ENCODE assay signal across 9 cellular contexts in the genomic region with DNA sequence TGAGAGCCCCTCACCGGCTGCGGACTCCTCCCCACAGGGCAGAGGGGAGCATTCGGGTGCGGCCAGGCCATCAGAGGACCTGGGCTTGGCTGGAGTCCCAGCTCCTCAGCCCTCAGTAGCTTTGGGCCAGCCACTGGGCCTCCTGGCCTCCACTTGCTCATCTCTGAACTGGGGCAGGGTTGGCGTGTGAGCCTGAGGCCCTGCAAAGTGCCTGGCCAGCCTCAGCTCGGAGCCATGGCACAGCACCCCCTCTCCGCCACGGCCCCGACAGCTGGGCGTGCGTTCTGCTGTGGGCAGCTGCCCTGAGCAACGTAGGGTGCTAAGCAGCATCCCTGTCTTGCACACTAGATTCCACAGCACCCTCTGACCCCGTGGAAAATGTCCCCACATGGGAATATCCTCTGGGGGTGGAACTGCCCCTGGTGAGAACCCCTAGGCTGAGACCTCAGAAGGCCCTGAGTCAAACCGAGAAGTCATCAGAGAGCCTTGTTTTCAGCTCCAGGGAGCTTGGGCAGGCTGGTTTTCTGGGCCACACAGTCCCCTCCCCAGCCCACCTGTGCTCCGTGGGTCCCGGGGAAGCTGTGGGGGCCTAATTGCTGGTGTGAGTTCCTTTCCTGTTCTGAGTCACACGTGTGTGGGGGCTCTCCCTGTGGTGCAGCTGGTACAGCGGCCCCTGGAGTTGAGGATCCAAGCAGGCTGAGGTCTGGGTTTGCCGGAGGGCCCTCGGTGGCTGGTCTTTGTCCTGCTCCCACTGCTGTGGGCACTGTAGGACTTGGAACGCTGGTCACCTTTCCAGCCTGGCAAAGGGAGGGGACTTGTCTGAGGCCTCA. TPM values are rescaled to one million over a fixed set of nuclear protein-coding genes. Genes with fewer than 3 reads are reported as not detected.
DNase-seq lines count a peak whose midpoint lies in the region; ATAC-seq and TF ChIP-seq lines count a peak whose summit lies in the region.
"Had no signal": no experiment of that assay in that cellular context is flagged by ENCODE, and none has a peak within 500 bp of the region (broad histone marks: within the 10 kb centered on the region; RNA-seq: fewer than 3 reads in every experiment).

No MANE protein-coding gene starts in this region.

- POLR2A ChIA-PET in activated CD4-positive, alpha-beta T cell treated with anti-CD3 and anti-CD28 coated beads for 36 hours (lab: Charles Lee): no interaction called here
- POLR2A ChIA-PET in IMR-90 (lab: Charles Lee; ENCODE audit: unreplicated experiment): no interaction called here
- POLR2A ChIA-PET in naive thymus-derived CD4-positive, alpha-beta T cell (lab: Charles Lee): no interaction called here

- no peak overlapping the region for H2BK15ac ChIP-seq in IMR-90 (ENCODE audit: low read depth, low read length)

- no peak overlapping the region for H4K5ac ChIP-seq in IMR-90 (ENCODE audit: low read depth, low read length)

- dilution Hi-C loops in IMR-90 (cut with HindIII; ENCODE audit: low sequenced_read_pairs, unreplicated experiment): no loop called here

- no peak overlapping the region for H3K56ac ChIP-seq in IMR-90 (ENCODE audit: extremely low read depth, insufficient read depth, low read length)

- CTCF ChIA-PET in activated CD4-positive, alpha-beta T cell treated with anti-CD3 and anti-CD28 coated beads for 36 hours (lab: Charles Lee): interaction anchor here (0.6 to 1.1 kb wide), 3 partner anchors 22 to 485 kb away, joined by 3 read pairs; no protein-coding TSS in a partner anchor
- CTCF ChIA-PET in IMR-90 (lab: Yijun Ruan, JAX): no interaction called here
- CTCF ChIA-PET in naive thymus-derived CD4-positive, alpha-beta T cell (lab: Charles Lee): no interaction called here

- no peaks in the 10 kb centered on the region for H3K9me3 ChIP-seq in IMR-90 (ENCODE audit: control insufficient read depth, insufficient read depth, low read length)
- H3K9me3 ChIP-seq in naive thymus-derived CD4-positive, alpha-beta T cell (ENCODE audit: control insufficient read depth in 2 of 3, low read length in 3 of 3): no peaks in the 10 kb centered on the region

- TF ChIP-seq CTCF in IMR-90 (conservative IDR thresholded peaks at IDR 0.05; ENCODE audit: low read depth, low read length): no peak

- H3K4me2 ChIP-seq in IMR-90 (ENCODE audit: low read depth, low read length): no peak overlapping the region

- peak; percentile 30 for DNase-seq in activated CD4-positive, alpha-beta T cell treated with anti-CD3 and anti-CD28 coated beads for 36 hours
- DNase-seq in activated CD4-positive, alpha-beta T cell treated with anti-CD3 and anti-CD28 coated beads for 1 hour: no peak
- no peak for DNase-seq in IMR-90
- no peak for DNase-seq in naive thymus-derived CD4-positive, alpha-beta T cell
- no peak for DNase-seq in ureter (ENCODE audit: low spot score)
- DNase-seq in left colon: no peak
- DNase-seq in stimulated activated CD4-positive, alpha-beta T cell treated with anti-CD3 and anti-CD28 coated beads, Interleukin-12 subunit alpha, Interleukin-12 subunit beta, amount 100 ng/mL, for 4 hours: no peak

- TF ChIP-seq POLR2A in IMR-90 (IDR thresholded peaks at IDR 0.05; ENCODE audit: low read depth, low read length): no peak

- BruUV-seq in IMR-90 (replicated peaks; lab: Mats Ljungman, UMichigan): no TSS peak

- no peak overlapping the region for H3K14ac ChIP-seq in IMR-90 (replicated peaks; ENCODE audit: low read depth, low read length)

- H3K36me3 Mint-ChIP-seq in activated CD4-positive, alpha-beta T cell treated with anti-CD3 and anti-CD28 coated beads for 36 hours (ENCODE audit: low read depth): no peaks in the 10 kb centered on the region
- H3K36me3 Mint-ChIP-seq in naive thymus-derived CD4-positive, alpha-beta T cell: no peaks in the 10 kb centered on the region

- no peak overlapping the region for H4K8ac ChIP-seq in IMR-90 (ENCODE audit: low read depth in 2 of 2, low read length in 2 of 2)

- H3K79me1 ChIP-seq in IMR-90 (ENCODE audit: low read depth in 1 of 2, low read length in 2 of 2): no peaks in the 10 kb centered on the region

- H4K20me1 ChIP-seq in IMR-90 (ENCODE audit: insufficient read depth, low read length): no peaks in the 10 kb centered on the region

- no peak overlapping the region for H2BK5ac ChIP-seq in IMR-90 (ENCODE audit: low read depth, low read length, poor library complexity, severe bottlenecking)

- in situ Hi-C loops in IMR-90 (cut with MboI; ENCODE audit: low sequenced_read_pairs): no loop called here

- peaks cover 30% of the 10 kb centered on the region for H3K4me1 Mint-ChIP-seq in activated CD4-positive, alpha-beta T cell treated with anti-CD3 and anti-CD28 coated beads for 36 hours
- peaks cover 5 to 23% (median 14%) of the 10 kb centered on the region in 7 donors for H3K4me1 Mint-ChIP-seq in naive thymus-derived CD4-positive, alpha-beta T cell

- intact Hi-C loops in activated CD4-positive, alpha-beta T cell treated with anti-CD3 and anti-CD28 coated beads for 36 hours (cut with DNase I, micrococcal nuclease): no loop called here
- intact Hi-C loops in IMR-90 (cut with micrococcal nuclease) (no loop called here), left colon (cut with DNase I, micrococcal nuclease) (no loop called here)
- intact Hi-C loops in naive thymus-derived CD4-positive, alpha-beta T cell (cut with micrococcal nuclease): no loop called here

- no peak overlapping the region for H3K4ac ChIP-seq in IMR-90 (ENCODE audit: low read depth, low read length)

- no peak overlapping the region for H2BK120ac ChIP-seq in IMR-90 (ENCODE audit: low read depth, low read length)

- H2AFZ ChIP-seq in IMR-90 (replicated peaks; ENCODE audit: low read length, poor library complexity): peak overlapping the region; percentile 6

- H2AK5ac ChIP-seq in IMR-90 (ENCODE audit: low read depth, low read length): no peak overlapping the region

- H3K4me3 Mint-ChIP-seq in activated CD4-positive, alpha-beta T cell treated with anti-CD3 and anti-CD28 coated beads for 36 hours: no peak overlapping the region
- H3K4me3 Mint-ChIP-seq in naive thymus-derived CD4-positive, alpha-beta T cell: no peak overlapping the region
- H3K4me3 Mint-ChIP-seq: activated T-helper 1 cell treated with anti-CD3 and anti-CD28 coated beads, Interleukin-12 subunit alpha, Interleukin-12 subunit beta, Interleukin-2, Interleukin-4 antibody, amounts not matched to agents 30 ng/mL and 10 ng/mL and 1 ng/mL, durations not matched to agents 14 hours and 24 hours and 36 hours had no signal

- 69% methylated on average over 11 of the region's 21 CpGs; no CpG with 5 or more reads in 1 of the 2 experiments for WGBS in IMR-90 (ENCODE audit: extremely low coverage in 2 of 2, insufficient read length in 1 of 2), 2 experiments

- H3K9ac ChIP-seq in IMR-90 (ENCODE audit: low read depth, low read length): no peak overlapping the region

- no peak overlapping the region for H3K4me3 ChIP-seq in IMR-90 (ENCODE audit: insufficient read depth, low read depth, low read length)
- H3K4me3 ChIP-seq in naive thymus-derived CD4-positive, alpha-beta T cell (ENCODE audit: low read length): no peak overlapping the region

- ATAC-seq in activated CD4-positive, alpha-beta T cell treated with anti-CD3 and anti-CD28 coated beads for 36 hours: peak; percentile 75
- peak; percentile 56 for ATAC-seq in GM21737 (IDR thresholded peaks at IDR 0.05; ENCODE audit: unreplicated experiment)
- no peak for ATAC-seq in IMR-90 (ENCODE audit: low read depth)
- peak; percentile 21 for ATAC-seq in naive thymus-derived CD4-positive, alpha-beta T cell
- no peak for ATAC-seq in left colon

- no peak overlapping the region for H2BK20ac ChIP-seq in IMR-90 (ENCODE audit: low read depth, low read length)

- no peak overlapping the region for H3K27ac ChIP-seq in IMR-90 (ENCODE audit: insufficient read depth, low read length)
- H3K27ac ChIP-seq in naive thymus-derived CD4-positive, alpha-beta T cell (ENCODE audit: low read depth, low read length): no peak overlapping the region

- H3K4me1 ChIP-seq in IMR-90 (ENCODE audit: control insufficient read depth, insufficient read depth, low read length): no peaks in the 10 kb centered on the region
- H3K4me1 ChIP-seq in naive thymus-derived CD4-positive, alpha-beta T cell (ENCODE audit: control insufficient read depth in 2 of 2, insufficient read depth in 2 of 2, low read length in 2 of 2): peaks cover 0 to 10% of the 10 kb centered on the region in 2 donors

- no peak overlapping the region for H4K91ac ChIP-seq in IMR-90 (ENCODE audit: insufficient read depth, low read depth, low read length)

- H3K36me3 ChIP-seq in IMR-90 (ENCODE audit: control insufficient read depth, insufficient read depth, low read length): no peaks in the 10 kb centered on the region
- H3K36me3 ChIP-seq in naive thymus-derived CD4-positive, alpha-beta T cell (ENCODE audit: control insufficient read depth in 2 of 3, insufficient read depth in 3 of 3, low read length in 3 of 3): no peaks in the 10 kb centered on the region

- no peak overlapping the region for H2AK9ac ChIP-seq in IMR-90 (replicated peaks; ENCODE audit: low read depth, low read length, poor library complexity)

- H3K23ac ChIP-seq in IMR-90 (ENCODE audit: low read depth, low read length): no peak overlapping the region

- H3K27ac Mint-ChIP-seq in activated CD4-positive, alpha-beta T cell treated with anti-CD3 and anti-CD28 coated beads for 36 hours: no peak overlapping the region
- H3K27ac Mint-ChIP-seq in naive thymus-derived CD4-positive, alpha-beta T cell: no peak overlapping the region
- H3K27ac Mint-ChIP-seq: activated T-helper 1 cell treated with anti-CD3 and anti-CD28 coated beads, Interleukin-12 subunit alpha, Interleukin-12 subunit beta, Interleukin-2, Interleukin-4 antibody, amounts not matched to agents 30 ng/mL and 10 ng/mL and 1 ng/mL, durations not matched to agents 14 hours and 24 hours and 36 hours had no signal

- no peak for TF ChIP-seq RAD21 in IMR-90 (IDR thresholded peaks at IDR 0.05; ENCODE audit: low read length)

- H3K27me3 ChIP-seq in IMR-90 (ENCODE audit: control insufficient read depth, insufficient read depth, low read length): peaks cover 13% of the 10 kb centered on the region; the same call in 1 of the 2 replicates
- no peaks in the 10 kb centered on the region for H3K27me3 ChIP-seq in naive thymus-derived CD4-positive, alpha-beta T cell (ENCODE audit: control insufficient read depth in 2 of 2, insufficient read depth in 2 of 2, low read length in 2 of 2)

- no peak overlapping the region for H3K18ac ChIP-seq in IMR-90 (ENCODE audit: low read depth, low read length)

- no peaks in the 10 kb centered on the region for H3K9me3 Mint-ChIP-seq in activated CD4-positive, alpha-beta T cell treated with anti-CD3 and anti-CD28 coated beads for 36 hours (ENCODE audit: low read depth)
- H3K9me3 Mint-ChIP-seq in naive thymus-derived CD4-positive, alpha-beta T cell: peaks cover 0 to 5% (median 0%) of the 10 kb centered on the region in 11 donors
- H3K9me3 Mint-ChIP-seq: activated T-helper 1 cell treated with anti-CD3 and anti-CD28 coated beads, Interleukin-12 subunit alpha, Interleukin-12 subunit beta, Interleukin-2, Interleukin-4 antibody, amounts not matched to agents 30 ng/mL and 10 ng/mL and 1 ng/mL, durations not matched to agents 14 hours and 24 hours and 36 hours had no signal

- peaks cover 7% of the 10 kb centered on the region for H3K27me3 Mint-ChIP-seq in activated CD4-positive, alpha-beta T cell treated with anti-CD3 and anti-CD28 coated beads for 36 hours
- H3K27me3 Mint-ChIP-seq in naive thymus-derived CD4-positive, alpha-beta T cell: peaks cover 0 to 9% (median 5%) of the 10 kb centered on the region in 5 donors

- no peaks in the 10 kb centered on the region for H3K9me1 ChIP-seq in IMR-90 (ENCODE audit: insufficient read depth, low read length)

RNA-seq across cellular contexts. Expression of gene TP73, which starts 24.5 kb away (rescaled TPM):
- under 1 TPM; 0.32 to 0.40 TPM for total RNA-seq in activated CD4-positive, alpha-beta T cell treated with anti-CD3 and anti-CD28 coated beads for 36 hours
- total RNA-seq in IMR-90 (2012; rRNA removed) (not detected in 2 replicates), ureter (3.7 TPM), left colon (under 1 TPM; 0.11 to 0.70 TPM)
- polyA plus RNA-seq in IMR-90 (2012; rRNA removed): 0.10 TPM in 1 of 2 replicates, not detected in the other
- polyA plus RNA-seq in IMR-90 (2012; cell fraction: cytosol; rRNA removed): 0.03 TPM in 1 of 2 replicates, not detected in the other
- 0.10 and 0.16 TPM in 2 replicates for polyA plus RNA-seq in IMR-90 (2012; cell fraction: nucleus; rRNA removed; ENCODE audit: low replicate concordance)
- total RNA-seq in naive thymus-derived CD4-positive, alpha-beta T cell: 1 to 10 TPM in 1 of 5 experiments, under 1 TPM in 2, not detected in 2; 0.15 to 2.4 (median 0.45) TPM
- polyA plus RNA-seq in naive thymus-derived CD4-positive, alpha-beta T cell: under 1 TPM; 0.03 to 0.15 TPM

RNA-seq across cellular contexts. Expression of gene WRAP73, which starts 26.9 kb away (rescaled TPM):
- total RNA-seq in activated CD4-positive, alpha-beta T cell treated with anti-CD3 and anti-CD28 coated beads for 36 hours: 10 to 100 TPM; 26.3 to 28.9 TPM
- total RNA-seq in IMR-90 (2012; rRNA removed) (9.2 and 10.8 TPM in 2 replicates), ureter (18.3 TPM), left colon (10 to 100 TPM; 20.1 to 23.6 TPM)
- 23.6 and 24.4 TPM in 2 replicates for polyA plus RNA-seq in IMR-90 (2012; rRNA removed)
- 14.9 and 26.0 TPM in 2 replicates for polyA plus RNA-seq in IMR-90 (2012; cell fraction: cytosol; rRNA removed)
- polyA plus RNA-seq in IMR-90 (2012; cell fraction: nucleus; rRNA removed; ENCODE audit: low replicate concordance): 70.7 and 108 TPM in 2 replicates
- 10 to 100 TPM; 28.1 to 42.0 (median 36.3) TPM for total RNA-seq in naive thymus-derived CD4-positive, alpha-beta T cell
- 10 to 100 TPM; 25.5 to 37.4 TPM for polyA plus RNA-seq in naive thymus-derived CD4-positive, alpha-beta T cell

RNA-seq across cellular contexts. Expression of gene TPRG1L, which starts 52.0 kb away (rescaled TPM):
- total RNA-seq in activated CD4-positive, alpha-beta T cell treated with anti-CD3 and anti-CD28 coated beads for 36 hours: 1 to 10 TPM; 6.7 to 7.2 TPM
- total RNA-seq in IMR-90 (2012; rRNA removed): 25.3 and 25.6 TPM in 2 replicates
- 38.1 and 39.5 TPM in 2 replicates for polyA plus RNA-seq in IMR-90 (2012; rRNA removed)
- 33.5 and 37.2 TPM in 2 replicates for polyA plus RNA-seq in IMR-90 (2012; cell fraction: cytosol; rRNA removed)
- polyA plus RNA-seq in IMR-90 (2012; cell fraction: nucleus; rRNA removed; ENCODE audit: low replicate concordance): 11.6 and 15.3 TPM in 2 replicates
- total RNA-seq in naive thymus-derived CD4-positive, alpha-beta T cell: 10 to 100 TPM; 15.6 to 61.4 (median 37.8) TPM
- polyA plus RNA-seq in naive thymus-derived CD4-positive, alpha-beta T cell: 10 to 100 TPM; 44.0 to 47.9 TPM
- total RNA-seq in ureter: 54.7 TPM
- 10 to 100 TPM; 88.5 to 93.9 TPM for total RNA-seq in left colon

Comparison
In these comparisons a context has a peak if more than half of its experiments do, and no peak if none do; other contexts are left out.
1. ATAC-seq: peak in activated CD4-positive, alpha-beta T cell treated with anti-CD3 and anti-CD28 coated beads for 36 hours (single experiment), GM21737 (single experiment) and naive thymus-derived CD4-positive, alpha-beta T cell (single experiment); none in IMR-90 (single experiment) and left colon (single experiment).